In the genomic region with DNA sequence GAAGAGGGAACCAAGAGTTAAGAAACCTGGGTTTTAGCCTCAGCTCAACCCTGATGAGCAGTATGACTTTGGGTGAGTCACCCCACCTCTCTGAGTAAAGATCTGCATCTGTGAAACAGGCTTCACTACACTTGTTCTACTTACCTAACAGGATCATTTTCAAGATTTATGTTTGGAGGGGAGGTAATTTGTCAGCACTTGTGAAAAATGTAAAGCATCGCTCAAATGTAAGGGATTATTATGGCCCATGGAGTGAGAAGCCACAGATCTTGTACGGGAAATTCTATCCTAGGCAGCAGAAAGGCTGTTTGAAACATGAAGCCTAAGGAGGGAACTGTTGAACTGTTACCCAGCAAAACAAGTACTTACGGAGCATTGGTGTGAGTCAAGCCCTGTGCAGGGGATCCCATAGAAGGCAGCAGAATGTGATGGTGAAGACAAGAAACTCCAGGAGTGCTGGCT, we compare ENCODE assay signal across 1 cellular context.
TF ChIP-seq lines count a peak whose summit lies in the region.

No MANE protein-coding gene starts in this region.

TF ChIP-seq in K562, 482 proteins besides CTCF, POLR2A, EP300 and RAD21 (continued from another document):
- TF ChIP-seq, protein P1, sequence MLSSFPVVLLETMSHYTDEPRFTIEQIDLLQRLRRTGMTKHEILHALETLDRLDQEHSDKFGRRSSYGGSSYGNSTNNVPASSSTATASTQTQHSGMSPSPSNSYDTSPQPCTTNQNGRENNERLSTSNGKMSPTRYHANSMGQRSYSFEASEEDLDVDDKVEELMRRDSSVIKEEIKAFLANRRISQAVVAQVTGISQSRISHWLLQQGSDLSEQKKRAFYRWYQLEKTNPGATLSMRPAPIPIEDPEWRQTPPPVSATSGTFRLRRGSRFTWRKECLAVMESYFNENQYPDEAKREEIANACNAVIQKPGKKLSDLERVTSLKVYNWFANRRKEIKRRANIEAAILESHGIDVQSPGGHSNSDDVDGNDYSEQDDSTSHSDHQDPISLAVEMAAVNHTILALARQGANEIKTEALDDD (IDR thresholded peaks at IDR 0.05), result peak; percentile 50; the same call in 1 of the 2 replicates
- TF ChIP-seq MAFG (tag; conservative IDR thresholded peaks at IDR 0.05) (no peak), JUND (IDR thresholded peaks at IDR 0.05; ENCODE audit: borderline replicate concordance, low read depth, low read length) (0 out of 2 replicates have a peak, but pooled peaks have one; percentile 35), JUND (tag; IDR thresholded peaks at IDR 0.05; ENCODE audit: borderline replicate concordance, low read depth, low read length) (peak; percentile 23; the same call in 1 of the 3 replicates), HDAC8 (tag; IDR thresholded peaks at IDR 0.05) (no peak)
